In the genomic region with DNA sequence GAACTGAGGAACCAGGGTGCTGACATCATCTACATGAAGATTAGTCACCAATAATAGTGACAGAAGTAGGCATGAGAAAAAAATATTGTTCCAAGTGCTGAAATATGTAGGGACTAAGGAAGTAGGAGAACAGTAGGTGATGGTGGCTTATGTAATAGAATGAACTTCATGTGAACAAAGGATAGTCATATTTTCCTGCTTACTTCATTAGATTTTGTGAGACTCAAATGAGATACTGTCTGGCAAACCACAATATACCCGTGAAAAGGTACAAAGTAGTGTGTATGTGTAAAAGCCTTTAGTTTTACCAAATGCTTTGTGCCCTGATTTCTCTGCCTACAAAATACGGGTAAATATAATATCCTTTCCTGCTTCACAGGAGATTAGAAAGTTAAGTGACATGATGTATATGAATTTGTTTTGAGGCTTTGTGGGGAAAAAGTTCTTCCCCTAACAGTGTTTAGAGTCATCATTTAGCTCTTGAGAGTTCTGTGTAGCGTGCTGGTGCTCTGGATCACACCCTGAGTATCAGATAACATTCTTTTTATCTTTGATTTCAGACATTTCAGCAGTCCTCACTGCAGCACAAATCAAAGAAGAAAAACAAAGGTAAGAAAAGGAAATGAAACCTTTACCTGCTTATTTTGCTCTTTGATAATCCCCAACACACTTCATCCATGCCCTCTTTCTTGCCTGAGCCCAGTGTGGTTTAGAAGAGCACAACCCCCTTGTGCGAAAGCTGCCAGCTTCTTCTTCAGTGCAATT, we compare ENCODE assay signal across 17 cellular contexts.
DNase-seq lines count a peak whose midpoint lies in the region; FAIRE-seq and TF ChIP-seq lines count a peak whose summit lies in the region.
"Had no signal": no experiment of that assay in that cellular context is flagged by ENCODE, and none has a peak within 500 bp of the region (broad histone marks: within the 10 kb centered on the region; RNA-seq: fewer than 3 reads in every experiment).

No MANE protein-coding gene starts in this region.

- peaks cover 4% of the 10 kb centered on the region for H3K9me3 Mint-ChIP-seq in activated naive CD4-positive, alpha-beta T cell treated with anti-CD3 and anti-CD28 coated beads for 36 hours
- H3K9me3 Mint-ChIP-seq in activated naive CD8-positive, alpha-beta T cell treated with anti-CD3 and anti-CD28 coated beads for 36 hours, result peaks cover 6% of the 10 kb centered on the region
- H3K9me3 Mint-ChIP-seq in neural crest cell, result peaks cover 14% of the 10 kb centered on the region

- intact Hi-C loops in activated naive CD4-positive, alpha-beta T cell treated with anti-CD3 and anti-CD28 coated beads for 36 hours (cut with micrococcal nuclease), result no loop called here

- H3K4me3 Mint-ChIP-seq in activated naive CD4-positive, alpha-beta T cell treated with anti-CD3 and anti-CD28 coated beads for 36 hours, result no peak overlapping the region
- H3K4me3 Mint-ChIP-seq in activated naive CD8-positive, alpha-beta T cell treated with anti-CD3 and anti-CD28 coated beads for 36 hours, result no peak overlapping the region
- H3K4me3 Mint-ChIP-seq in neural crest cell, result no peak overlapping the region
- H3K4me3 Mint-ChIP-seq: H9 had no signal

- TF ChIP-seq CTCF in neural crest cell (conservative IDR thresholded peaks at IDR 0.05), result no peak

- H3K36me3 Mint-ChIP-seq in activated naive CD4-positive, alpha-beta T cell treated with anti-CD3 and anti-CD28 coated beads for 36 hours (ENCODE audit: low read depth), result peaks cover 4% of the 10 kb centered on the region
- H3K36me3 Mint-ChIP-seq in activated naive CD8-positive, alpha-beta T cell treated with anti-CD3 and anti-CD28 coated beads for 36 hours, result peaks cover 23% of the 10 kb centered on the region
- H3K36me3 Mint-ChIP-seq in neural crest cell (ENCODE audit: low read depth), result peaks cover 30% of the 10 kb centered on the region

- FAIRE-seq in GM19239 (lab: Jason Lieb, UNC), result peak; percentile 45
- FAIRE-seq: HepG2, RCC 7860 had no signal

- H3K4me1 Mint-ChIP-seq in activated naive CD4-positive, alpha-beta T cell treated with anti-CD3 and anti-CD28 coated beads for 36 hours (ENCODE audit: low read depth), result peaks cover 17% of the 10 kb centered on the region
- H3K4me1 Mint-ChIP-seq in activated naive CD8-positive, alpha-beta T cell treated with anti-CD3 and anti-CD28 coated beads for 36 hours, result peaks cover 13% of the 10 kb centered on the region
- H3K4me1 Mint-ChIP-seq in neural crest cell, result no peaks in the 10 kb centered on the region
- H3K4me1 Mint-ChIP-seq: H9 had no signal

- CTCF ChIA-PET in activated naive CD4-positive, alpha-beta T cell treated with anti-CD3 and anti-CD28 coated beads for 36 hours (lab: Charles Lee), result no interaction called here

- DNase-seq in activated naive CD4-positive, alpha-beta T cell treated with anti-CD3 and anti-CD28 coated beads for 36 hours, result no peak
- DNase-seq in activated naive CD4-positive, alpha-beta T cell treated with anti-CD3 and anti-CD28 coated beads, Interleukin-2, amount 50 U/mL, for 16 hours, result no peak
- DNase-seq in GM19239 (ENCODE audit: insufficient read length, low spot score), result no peak
- DNase-seq in activated naive CD8-positive, alpha-beta T cell treated with anti-CD3 and anti-CD28 coated beads for 36 hours, result no peak
- no peak for DNase-seq in neural crest cell (ENCODE audit: low read depth, low spot score)
- DNase-seq in cortex of kidney (lab: John Stamatoyannopoulos, UW), result no peak
- DNase-seq in cerebellar cortex (ENCODE audit: low spot score), result no peak
- DNase-seq: DMS79, H9, KG1, NCI-H1048, NCI-H1436 treated with DMSO at 0.1 percent for 48 hours, NCI-H2029 treated with DMSO at 0.1 percent for 48 hours, NCI-H510A treated with DMSO at 0.1 percent for 48 hours, Right ventricle myocardium superior had no signal

- H3K27ac Mint-ChIP-seq in activated naive CD4-positive, alpha-beta T cell treated with anti-CD3 and anti-CD28 coated beads for 36 hours, result peak overlapping the region; percentile 44
- peak overlapping the region; percentile 69 for H3K27ac Mint-ChIP-seq in activated naive CD8-positive, alpha-beta T cell treated with anti-CD3 and anti-CD28 coated beads for 36 hours
- peak overlapping the region; percentile 65 for H3K27ac Mint-ChIP-seq in neural crest cell (ENCODE audit: unreplicated experiment)

- no peaks in the 10 kb centered on the region for H3K27me3 Mint-ChIP-seq in activated naive CD4-positive, alpha-beta T cell treated with anti-CD3 and anti-CD28 coated beads for 36 hours (ENCODE audit: low read depth)
- H3K27me3 Mint-ChIP-seq in activated naive CD8-positive, alpha-beta T cell treated with anti-CD3 and anti-CD28 coated beads for 36 hours, result no peaks in the 10 kb centered on the region
- no peaks in the 10 kb centered on the region for H3K27me3 Mint-ChIP-seq in neural crest cell (ENCODE audit: low read depth)
